8 cellular contexts compared by ENCODE assay signal in the genomic region with DNA sequence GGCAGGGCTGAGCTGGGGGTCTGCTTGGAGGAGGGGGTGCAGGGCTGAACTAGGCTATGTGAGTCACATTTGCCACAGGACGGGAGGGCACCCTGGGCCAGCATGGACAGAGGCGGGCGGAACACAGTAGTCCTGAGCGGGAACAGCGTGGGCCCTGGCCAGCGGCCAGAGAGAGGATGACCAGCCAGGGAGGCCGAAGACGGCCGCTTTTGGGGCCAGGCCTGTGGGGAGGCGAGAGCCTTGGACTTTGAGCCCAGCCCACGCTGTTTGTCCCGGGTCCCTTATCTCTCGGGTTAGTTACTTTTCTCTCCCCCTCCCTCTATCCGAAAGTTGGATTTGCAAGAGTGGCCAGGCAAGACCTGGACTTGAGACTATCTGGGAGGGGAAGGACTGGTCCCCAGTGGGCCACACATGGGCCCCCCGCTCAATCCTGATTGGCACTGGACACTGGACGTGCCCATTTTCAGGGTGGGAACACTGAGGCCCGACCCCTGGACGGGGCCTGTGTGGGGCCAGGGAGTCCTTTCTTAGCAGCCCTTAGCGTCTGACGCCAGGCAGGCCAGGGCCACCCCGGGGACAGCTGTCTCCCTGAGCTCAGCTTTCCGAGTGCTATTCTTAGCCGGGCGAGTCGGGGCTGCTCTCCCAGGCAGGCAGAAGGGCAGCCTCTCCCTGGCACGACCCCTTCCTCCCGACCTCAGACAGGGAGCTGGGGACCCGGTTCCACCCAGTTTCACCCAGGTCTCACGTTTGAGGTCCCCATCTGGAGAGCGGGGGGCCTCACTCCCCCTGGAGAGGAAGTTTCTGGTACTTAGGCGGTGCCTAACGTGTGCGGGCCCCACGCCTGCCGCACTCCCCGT. TPM values are rescaled to one million over a fixed set of nuclear protein-coding genes. Genes with fewer than 3 reads are reported as not detected.
DNase-seq lines count a peak whose midpoint lies in the region; ATAC-seq lines count a peak whose summit lies in the region.

No MANE protein-coding gene starts in this region.

- peak; percentile 51 for DNase-seq in activated T-cell treated with anti-CD3 and anti-CD28 coated beads, Interleukin-2, amount 50 U/mL, for 24 hours
- DNase-seq in activated T-cell treated with anti-CD3 and anti-CD28 coated beads, Interleukin-2, amount 50 U/mL, for 48 hours = no peak
- peak; percentile 56 for DNase-seq in RKO (ENCODE audit: low spot score)
- peak; percentile 52 for DNase-seq in epidermal melanocyte (ENCODE audit: insufficient read length, low spot score)
- DNase-seq in naive thymus-derived CD8-positive, alpha-beta T cell = no peak
- DNase-seq in NCI-H226 = no peak
- DNase-seq in islet precursor cell = no peak

- peak overlapping the region; percentile 52 for H3K27ac Mint-ChIP-seq in activated T-cell treated with anti-CD3 and anti-CD28 coated beads, Interleukin-2, amount 50 U/mL, for 24 hours
- H3K27ac Mint-ChIP-seq in naive thymus-derived CD8-positive, alpha-beta T cell = peak overlapping the region in 2 of 10 donors; percentile 11 to 12

- peaks cover 6% of the 10 kb centered on the region for H3K27me3 Mint-ChIP-seq in activated T-cell treated with anti-CD3 and anti-CD28 coated beads, Interleukin-2, amount 50 U/mL, for 24 hours
- H3K27me3 Mint-ChIP-seq in naive thymus-derived CD8-positive, alpha-beta T cell = peaks cover 0 to 8% (median 0%) of the 10 kb centered on the region in 5 donors

- no peaks in the 10 kb centered on the region for H3K9me3 Mint-ChIP-seq in activated T-cell treated with anti-CD3 and anti-CD28 coated beads, Interleukin-2, amount 50 U/mL, for 24 hours
- H3K9me3 Mint-ChIP-seq in naive thymus-derived CD8-positive, alpha-beta T cell = no peaks in the 10 kb centered on the region

- peak overlapping the region; percentile 77 for H3K4me3 Mint-ChIP-seq in activated T-cell treated with anti-CD3 and anti-CD28 coated beads, Interleukin-2, amount 50 U/mL, for 24 hours
- peak overlapping the region; percentile 58 to 86 (median 72) for H3K4me3 Mint-ChIP-seq in naive thymus-derived CD8-positive, alpha-beta T cell

- H3K4me1 Mint-ChIP-seq in activated T-cell treated with anti-CD3 and anti-CD28 coated beads, Interleukin-2, amount 50 U/mL, for 24 hours (ENCODE audit: low read depth) = peaks cover 18% of the 10 kb centered on the region
- H3K4me1 Mint-ChIP-seq in naive thymus-derived CD8-positive, alpha-beta T cell = peaks cover 3 to 26% (median 18%) of the 10 kb centered on the region in 4 donors

- peaks cover 8% of the 10 kb centered on the region for H3K36me3 Mint-ChIP-seq in activated T-cell treated with anti-CD3 and anti-CD28 coated beads, Interleukin-2, amount 50 U/mL, for 24 hours (ENCODE audit: low read depth)
- H3K36me3 Mint-ChIP-seq in naive thymus-derived CD8-positive, alpha-beta T cell = no peaks in the 10 kb centered on the region

- ATAC-seq in naive thymus-derived CD8-positive, alpha-beta T cell = peak; percentile 43 to 56
- ATAC-seq in GM19397 (IDR thresholded peaks at IDR 0.05; ENCODE audit: unreplicated experiment) = no peak

- POLR2A ChIA-PET in naive thymus-derived CD8-positive, alpha-beta T cell (lab: Charles Lee) = no interaction called here

RNA-seq across cellular contexts. Expression of gene GAMT, which starts 0.8 kb away (rescaled TPM):
- 10 to 100 TPM; 14.0 to 18.0 TPM for total RNA-seq in naive thymus-derived CD8-positive, alpha-beta T cell
- 10 to 100 TPM; 29.4 to 33.6 (median 30.7) TPM for polyA plus RNA-seq in naive thymus-derived CD8-positive, alpha-beta T cell

RNA-seq across cellular contexts. Expression of gene DAZAP1, which starts 6.9 kb away (rescaled TPM):
- 100 to 1,000 TPM; 166 TPM for total RNA-seq in naive thymus-derived CD8-positive, alpha-beta T cell
- polyA plus RNA-seq in naive thymus-derived CD8-positive, alpha-beta T cell = 1 to 10 TPM; 5.9 to 8.5 (median 7.5) TPM

RNA-seq across cellular contexts. Expression of gene NDUFS7, which starts 16.8 kb away (rescaled TPM):
- 10 to 100 TPM; 65.3 to 74.3 TPM for total RNA-seq in naive thymus-derived CD8-positive, alpha-beta T cell
- polyA plus RNA-seq in naive thymus-derived CD8-positive, alpha-beta T cell = 100 to 1,000 TPM; 211 to 233 (median 215) TPM

RNA-seq across cellular contexts. Expression of gene RPS15, which starts 37.7 kb away (rescaled TPM):
- 1,000 to 10,000 TPM; 1,886 to 1,928 TPM for total RNA-seq in naive thymus-derived CD8-positive, alpha-beta T cell
- polyA plus RNA-seq in naive thymus-derived CD8-positive, alpha-beta T cell = 1,000 to 10,000 TPM; 3,438 to 4,304 (median 3,489) TPM

RNA-seq across cellular contexts. Expression of gene APC2, which starts 49.4 kb away (rescaled TPM):
- under 1 TPM; 0.08 to 0.29 TPM for total RNA-seq in naive thymus-derived CD8-positive, alpha-beta T cell
- polyA plus RNA-seq in naive thymus-derived CD8-positive, alpha-beta T cell = not detected

Comparison
In these comparisons a context has a peak if more than half of its experiments do, and no peak if none do; other contexts are left out.
1. DNase-seq: peak in activated T-cell treated with anti-CD3 and anti-CD28 coated beads, Interleukin-2, amount 50 U/mL, for 24 hours (single experiment), RKO (single experiment) and epidermal melanocyte (single experiment); none in activated T-cell treated with anti-CD3 and anti-CD28 coated beads, Interleukin-2, amount 50 U/mL, for 48 hours (0 of 2), naive thymus-derived CD8-positive, alpha-beta T cell (0 of 10), NCI-H226 (single experiment) and islet precursor cell (single experiment).